13 cellular contexts compared by ENCODE assay signal in genomic region chr6:65979120-65979519, GRCh38.
"Had no signal": no experiment of that assay in that cellular context is flagged by ENCODE, and none has a peak within 500 bp of the region (broad histone marks: within the 10 kb centered on the region; RNA-seq: fewer than 3 reads in every experiment).

No MANE protein-coding gene starts in this region.

- H3K9me3 ChIP-seq: upper lobe of right lung had no signal

- H3K4me1 ChIP-seq: heart left ventricle, spleen, upper lobe of right lung had no signal

- DNase-seq: activated CD4-positive, alpha-beta T cell treated with anti-CD3 and anti-CD28 coated beads, Interleukin-2, amount 50 U/mL, for 4 hours; activated effector memory CD4-positive, alpha-beta T cell treated with anti-CD3 and anti-CD28 coated beads, Interleukin-2, amount 50 U/mL, for 16 hours; activated T-cell treated with anti-CD3 and anti-CD28 coated beads, Interleukin-2, amount 50 U/mL, for 4 hours; dermis blood vessel endothelial cell; endodermal cell; heart left ventricle; occipital lobe; right cardiac atrium; spleen; stimulated activated CD4-positive, alpha-beta T cell treated with anti-CD3 and anti-CD28 coated beads, Interleukin-1b, Interleukin-23, amount 100 ng/mL, for 48 hours; stimulated activated naive B cell treated with anti-CD40 and anti-IgM and Interleukin-4, amounts not matched to agents 10 μg/mL and 1 μg/mL and 100 μg/mL, for 72 hours; substantia nigra; upper lobe of right lung had no signal

- H3K4me3 ChIP-seq: heart left ventricle, spleen, upper lobe of right lung had no signal

- H3K27me3 ChIP-seq: heart left ventricle, spleen, upper lobe of right lung had no signal

- H3K36me3 ChIP-seq: heart left ventricle, spleen, upper lobe of right lung had no signal

- H3K27ac ChIP-seq: heart left ventricle, spleen, upper lobe of right lung had no signal
